ENCODE assay signal across 8 cellular contexts in genomic region chr3:149808209-149808829, GRCh38. TPM values are rescaled to one million over a fixed set of nuclear protein-coding genes. Genes with fewer than 3 reads are reported as not detected.
DNase-seq lines count a peak whose midpoint lies in the region; ATAC-seq and TF ChIP-seq lines count a peak whose summit lies in the region.

No MANE protein-coding gene starts in this region.

- H2AFZ ChIP-seq in parathyroid adenoma: no peak overlapping the region

- no peak for TF ChIP-seq POLR2A in vagina (IDR thresholded peaks at IDR 0.05)

- POLR2A ChIA-PET in RWPE1 (lab: Yijun Ruan, JAX; ENCODE audit: low non-redundant PET): no interaction called here

- no peak overlapping the region for H3K27ac ChIP-seq in RWPE1
- no peak overlapping the region for H3K27ac ChIP-seq in parathyroid adenoma
- H3K27ac ChIP-seq in vagina: no peak overlapping the region

- H3K36me3 ChIP-seq in parathyroid adenoma (ENCODE audit: control insufficient read depth, insufficient read depth, low read length) (no peaks in the 10 kb centered on the region), vagina (no peaks in the 10 kb centered on the region)

- no peak overlapping the region for H3K4me2 ChIP-seq in parathyroid adenoma (ENCODE audit: low read length)

- CTCF ChIA-PET in RWPE1 (lab: Yijun Ruan, JAX): interaction anchor here (0.6 to 2.6 kb wide), 17 partner anchors 10 to 554 kb away, joined by 3 to 45 read pairs (median 4); partner anchors contain the start of gene COMMD2

- H3K9me3 ChIP-seq in parathyroid adenoma (ENCODE audit: control insufficient read depth, low read length) (no peaks in the 10 kb centered on the region), vagina (no peaks in the 10 kb centered on the region)

- intact Hi-C loops in vagina (cut with DNase I): no loop called here

- TF ChIP-seq CTCF in LNCaP clone FGC (IDR thresholded peaks at IDR 0.05; ENCODE audit: control insufficient read depth, extremely low read depth, insufficient read depth) (peak; percentile 88), RWPE1 (conservative IDR thresholded peaks at IDR 0.05; ENCODE audit: low read depth) (peak; percentile 87), parathyroid adenoma (IDR thresholded peaks at IDR 0.05) (peak; percentile 88), vagina (IDR thresholded peaks at IDR 0.05) (peak; percentile 53 to 70 (median 56))

- H3K79me2 ChIP-seq in parathyroid adenoma: peaks cover 4% of the 10 kb centered on the region

- DNase-seq in EH (ENCODE audit: low read depth) (peak; percentile 79), LNCaP clone FGC (ENCODE audit: low read depth) (peak; percentile 30), RWPE1 (ENCODE audit: low spot score) (peak; percentile 68), globus pallidus (ENCODE audit: low spot score) (peak; percentile 88), vagina (ENCODE audit: extremely low spot score in 2 of 2) (no peak)
- peak; percentile 49 for DNase-seq in activated gamma-delta T cell treated with anti-CD3 and anti-CD28 coated beads, Interleukin-2, amount 50 U/mL, for 16 hours (ENCODE audit: low read depth)

- ATAC-seq in HG03378 (IDR thresholded peaks at IDR 0.05; ENCODE audit: unreplicated experiment): no peak

- H3K9ac ChIP-seq in parathyroid adenoma: no peak overlapping the region

- H3K27me3 ChIP-seq in parathyroid adenoma (ENCODE audit: control insufficient read depth, insufficient read depth, low read length) (no peaks in the 10 kb centered on the region), vagina (no peaks in the 10 kb centered on the region)

- H3K4me1 ChIP-seq in parathyroid adenoma (peaks cover 4% of the 10 kb centered on the region), vagina (peaks cover 8% of the 10 kb centered on the region)

- H3K4me3 ChIP-seq in LNCaP clone FGC (ENCODE audit: low read depth, low read length): no peak overlapping the region
- no peak overlapping the region for H3K4me3 ChIP-seq in parathyroid adenoma (ENCODE audit: low read depth, low read length)
- no peak overlapping the region for H3K4me3 ChIP-seq in vagina

RNA-seq across cellular contexts. Expression of gene RNF13, which starts 4.7 kb away (rescaled TPM):
- 66.0 TPM for total RNA-seq in vagina

RNA-seq across cellular contexts. Expression of gene ANKUB1, which starts 16.0 kb away (rescaled TPM):
- total RNA-seq in vagina: not detected

RNA-seq across cellular contexts. Expression of gene COMMD2, which starts 56.0 kb away (rescaled TPM):
- 18.9 TPM for total RNA-seq in vagina

Comparison
In these comparisons a context has a peak if more than half of its experiments do, and no peak if none do; other contexts are left out.
1. DNase-seq: peak in EH (single experiment), LNCaP clone FGC (single experiment), RWPE1 (single experiment), activated gamma-delta T cell treated with anti-CD3 and anti-CD28 coated beads, Interleukin-2, amount 50 U/mL, for 16 hours (single experiment) and globus pallidus (single experiment); none in vagina (0 of 2).
2. Peak in every context shown above with its lines, with median percentiles within 50 percentile points of each other: CTCF ChIP-seq.